13 cellular contexts compared by ENCODE assay signal in genomic region chr2:74908763-74909444, GRCh38. TPM values are rescaled to one million over a fixed set of nuclear protein-coding genes. Genes with fewer than 3 reads are reported as not detected.
A peak's percentile ranks its signal among the peaks of the same experiment; 100 is the strongest.
DNase-seq lines count a peak whose midpoint lies in the region; TF ChIP-seq lines count a peak whose summit lies in the region.
"Had no signal": no experiment of that assay in that cellular context is flagged by ENCODE, and none has a peak within 500 bp of the region (broad histone marks: within the 10 kb centered on the region; RNA-seq: fewer than 3 reads in every experiment).

No MANE protein-coding gene starts in this region.

- intact Hi-C loops in Calu3 (cut with micrococcal nuclease; ENCODE audit: unreplicated experiment) (no loop called here), dorsolateral prefrontal cortex (cut with DNase I) (no loop called here)

- peaks cover 8% of the 10 kb centered on the region for H3K36me3 Mint-ChIP-seq in Calu3 (ENCODE audit: insufficient read depth, unreplicated experiment)
- no peaks in the 10 kb centered on the region for H3K36me3 Mint-ChIP-seq in osteocyte (ENCODE audit: unreplicated experiment)

- H3K4me1 Mint-ChIP-seq in Calu3 (ENCODE audit: low read depth, unreplicated experiment) (peaks cover 12% of the 10 kb centered on the region), osteocyte (ENCODE audit: unreplicated experiment) (peaks cover 14% of the 10 kb centered on the region)

- peak overlapping the region; percentile 22 for H3K4me3 ChIP-seq in fibroblast of the aortic adventitia (ENCODE audit: low read depth, low read length)
- peak overlapping the region in 18 of 59 donors; percentile 8 to 47 (median 34) for H3K4me3 ChIP-seq in dorsolateral prefrontal cortex

- H3K4me3 Mint-ChIP-seq in Calu3 (ENCODE audit: low read depth, unreplicated experiment) (peak overlapping the region; percentile 68), osteocyte (ENCODE audit: unreplicated experiment) (no peak overlapping the region)
- H3K4me3 Mint-ChIP-seq: stimulated activated naive B cell treated with anti-CD40 and anti-IgM and Interleukin-4, amounts not matched to agents 10 μg/mL and 1 μg/mL and 100 μg/mL, for 72 hours had no signal

- peaks cover 0 to 44% (median 13%) of the 10 kb centered on the region in 45 donors for H3K27me3 ChIP-seq in dorsolateral prefrontal cortex

- no peaks in the 10 kb centered on the region for H3K27me3 Mint-ChIP-seq in Calu3 (ENCODE audit: unreplicated experiment)
- peaks cover 4% of the 10 kb centered on the region for H3K27me3 Mint-ChIP-seq in osteocyte (ENCODE audit: unreplicated experiment)

- DNase-seq in Calu3 (peak; percentile 32), NCI-H748 (lab: John Stamatoyannopoulos, UW; ENCODE audit: unreplicated experiment) (peak; percentile 91), fibroblast of the aortic adventitia (ENCODE audit: low read depth) (peak; percentile 18), osteocyte (ENCODE audit: extremely low spot score, unreplicated experiment) (peak; percentile 64), OCI-M2 (lab: John Stamatoyannopoulos, UW; ENCODE audit: unreplicated experiment) (no peak), NCI-H1048 (lab: John Stamatoyannopoulos, UW) (no peak), GM10266 (ENCODE audit: extremely low spot score) (no peak), dorsolateral prefrontal cortex (no peak)
- DNase-seq: activated CD4-positive, CD25-positive, alpha-beta regulatory T cell treated with anti-CD3 and anti-CD28 coated beads, Interleukin-2, amount 50 U/mL, for 72 hours; activated effector memory CD4-positive, alpha-beta T cell treated with Interleukin-2 at 50 U/mL for 16 hours; cerebellar nuclear complex; NCI-H2029; stimulated activated naive B cell treated with anti-CD40 and anti-IgM and Interleukin-4, amounts not matched to agents 10 μg/mL and 1 μg/mL and 100 μg/mL, for 72 hours had no signal

- TF ChIP-seq CTCF in Calu3 (IDR thresholded peaks at IDR 0.05; ENCODE audit: unreplicated experiment): no peak
- TF ChIP-seq CTCF in fibroblast of the aortic adventitia (IDR thresholded peaks at IDR 0.05; ENCODE audit: insufficient read depth, low read length): no peak
- no peak for TF ChIP-seq CTCF in osteocyte (IDR thresholded peaks at IDR 0.05)
- TF ChIP-seq CTCF in GM10266 (IDR thresholded peaks at IDR 0.05; ENCODE audit: control insufficient read depth, insufficient read depth, low read depth, missing control alignments): no peak
- TF ChIP-seq CTCF in dorsolateral prefrontal cortex (IDR thresholded peaks at IDR 0.05 in 54 of 56, conservative IDR thresholded peaks at IDR 0.05 in 2 of 56; ENCODE audit: low read depth in 1 of 56, partially characterized antibody in 56 of 56): no peak

- CTCF ChIA-PET in Calu3 (lab: Charles Lee): interaction anchor here (0.5 kb wide), 1 partner anchor 12 kb away, joined by 3 read pairs; no protein-coding TSS in a partner anchor

- H3K9me3 Mint-ChIP-seq in Calu3 (ENCODE audit: low read depth, unreplicated experiment) (peaks cover 6% of the 10 kb centered on the region), osteocyte (ENCODE audit: unreplicated experiment) (no peaks in the 10 kb centered on the region)
- H3K9me3 Mint-ChIP-seq: stimulated activated naive B cell treated with anti-CD40 and anti-IgM and Interleukin-4, amounts not matched to agents 10 μg/mL and 1 μg/mL and 100 μg/mL, for 72 hours had no signal

- H3K27ac Mint-ChIP-seq in Calu3 (ENCODE audit: unreplicated experiment) (peak overlapping the region; percentile 55), osteocyte (ENCODE audit: unreplicated experiment) (no peak overlapping the region)
- H3K27ac Mint-ChIP-seq: stimulated activated naive B cell treated with anti-CD40 and anti-IgM and Interleukin-4, amounts not matched to agents 10 μg/mL and 1 μg/mL and 100 μg/mL, for 72 hours had no signal

- BruUV-seq in Calu3 (replicated peaks; lab: Mats Ljungman, UMichigan): no TSS peak

- no peak overlapping the region for H3K27ac ChIP-seq in dorsolateral prefrontal cortex

RNA-seq across cellular contexts. Expression of gene POLE4, which starts 49.5 kb away (rescaled TPM):
- total RNA-seq in Calu3 (2022) (33.1 and 34.6 TPM in 2 replicates), fibroblast of the aortic adventitia (ENCODE audit: low replicate concordance) (27.4 and 44.3 TPM in 2 replicates), osteocyte (43.2 and 44.2 TPM in 2 replicates), dorsolateral prefrontal cortex (10 to 100 TPM; 27.8 to 68.1 (median 45.1) TPM)

Comparison
In these comparisons a context has a peak if more than half of its experiments do, and no peak if none do; other contexts are left out.
1. DNase-seq: peak in Calu3 (single experiment), NCI-H748 (single experiment), fibroblast of the aortic adventitia (single experiment) and osteocyte (single experiment); none in OCI-M2 (single experiment), NCI-H1048 (single experiment), GM10266 (single experiment) and dorsolateral prefrontal cortex (0 of 10).